Comparison of ENCODE assay signal across 10 cellular contexts in the genomic region with DNA sequence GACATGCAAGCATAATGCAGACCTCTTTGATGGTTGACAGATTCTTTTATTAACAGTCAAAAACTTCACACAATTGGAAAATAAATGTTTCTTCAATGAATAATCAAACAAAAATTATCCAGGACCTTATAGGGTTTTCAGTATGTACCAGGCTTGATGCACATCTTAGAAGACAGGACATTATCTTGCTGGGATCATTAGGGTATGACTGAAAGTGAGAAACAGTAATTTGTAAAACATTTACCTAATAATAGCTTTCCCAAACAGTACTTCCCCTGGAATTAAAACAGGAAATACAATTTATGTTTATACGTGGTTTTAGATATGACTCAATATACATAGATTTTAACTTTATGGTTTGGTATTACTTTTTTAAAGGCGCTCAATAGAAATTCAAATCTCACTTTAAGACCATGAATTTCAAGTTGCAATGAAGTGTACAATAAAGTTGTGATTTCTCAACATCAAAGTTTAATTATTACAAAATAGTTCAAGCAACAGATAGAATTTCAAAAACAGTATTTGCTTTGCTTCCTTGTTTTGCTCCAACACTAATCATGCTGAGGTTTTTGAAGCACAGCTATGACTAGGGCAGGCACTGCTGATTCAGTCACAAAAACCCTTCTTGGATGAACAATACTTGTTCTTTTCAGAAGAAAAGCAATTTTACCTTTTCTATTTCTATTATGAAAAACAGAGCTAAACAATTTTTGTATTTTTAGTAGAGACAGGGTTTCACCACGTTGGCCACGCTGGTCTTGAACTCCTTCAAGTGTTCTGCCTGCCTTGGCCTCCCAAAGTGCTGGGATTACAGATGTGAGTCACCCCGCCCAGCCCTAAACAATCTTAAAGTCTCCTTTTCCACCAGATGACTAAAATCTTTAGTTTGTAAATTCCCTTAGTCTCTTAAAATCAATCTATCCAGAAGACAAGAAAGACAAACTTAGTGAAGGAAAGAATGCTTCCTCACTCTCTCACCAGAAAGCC. TPM values are rescaled to one million over a fixed set of nuclear protein-coding genes. Genes with fewer than 3 reads are reported as not detected.
A peak's percentile ranks its signal among the peaks of the same experiment; 100 is the strongest.
DNase-seq lines count a peak whose midpoint lies in the region; ATAC-seq and TF ChIP-seq lines count a peak whose summit lies in the region.
"Had no signal": no experiment of that assay in that cellular context is flagged by ENCODE, and none has a peak within 500 bp of the region (broad histone marks: within the 10 kb centered on the region; RNA-seq: fewer than 3 reads in every experiment).

No MANE protein-coding gene starts in this region.

- no peak overlapping the region for H3K4me3 Mint-ChIP-seq in T-helper 2 cell treated with Interferon-gamma antibody and Interleukin-4, amounts not matched to agents 5 μg/mL and 100 μg/mL, for 36 hours

- no peak for TF ChIP-seq POLR2A in transverse colon (IDR thresholded peaks at IDR 0.05)

- no peak for ATAC-seq in HG03175 (IDR thresholded peaks at IDR 0.05; ENCODE audit: unreplicated experiment)

- H3K4me3 ChIP-seq in fibroblast of mammary gland (ENCODE audit: control insufficient read depth, low read depth, low read length), result no peak overlapping the region
- no peak overlapping the region for H3K4me3 ChIP-seq in transverse colon
- H3K4me3 ChIP-seq: ascending aorta had no signal

- H3K36me3 ChIP-seq in transverse colon, result peaks cover 0 to 41% (median 13%) of the 10 kb centered on the region in 4 donors

- no peaks in the 10 kb centered on the region for H3K27me3 Mint-ChIP-seq in T-helper 2 cell treated with Interferon-gamma antibody and Interleukin-4, amounts not matched to agents 5 μg/mL and 100 μg/mL, for 36 hours (ENCODE audit: low read depth)

- peaks cover 41% of the 10 kb centered on the region for H3K36me3 Mint-ChIP-seq in T-helper 2 cell treated with Interferon-gamma antibody and Interleukin-4, amounts not matched to agents 5 μg/mL and 100 μg/mL, for 36 hours (ENCODE audit: low read depth)

- peaks cover 17% of the 10 kb centered on the region for H3K4me1 Mint-ChIP-seq in T-helper 2 cell treated with Interferon-gamma antibody and Interleukin-4, amounts not matched to agents 5 μg/mL and 100 μg/mL, for 36 hours (ENCODE audit: low read depth)

- WGBS in transverse colon (ENCODE audit: low coverage in 1 of 2), 2 donors, result 43 to 52% methylated on average over 5 of the region's 5 CpGs

- H3K27ac ChIP-seq in transverse colon, result peak overlapping the region; percentile 1 to 29 (median 7)

- DNase-seq in stimulated activated CD4-positive, alpha-beta T cell treated with anti-CD3 and anti-CD28 coated beads, Interleukin-15, amount 100 ng/mL, for 24 hours, result peak; percentile 59
- DNase-seq in stimulated activated CD4-positive, alpha-beta T cell treated with anti-CD3 and anti-CD28 coated beads, Interleukin-4, amount 100 ng/mL, for 1 hour, result no peak
- peak; percentile 46 for DNase-seq in T-helper 2 cell treated with Interferon-gamma antibody and Interleukin-4, amounts not matched to agents 5 μg/mL and 100 μg/mL, for 36 hours (ENCODE audit: low spot score)
- peak; percentile 52 for DNase-seq in fibroblast of mammary gland (ENCODE audit: low read depth)
- DNase-seq in transverse colon, result no peak
- no peak for DNase-seq in HuH-7.5 (ENCODE audit: low spot score)
- no peak for DNase-seq in NCI-H1417 (lab: John Stamatoyannopoulos, UW)
- DNase-seq: T-helper 9 cell had no signal

- no peaks in the 10 kb centered on the region for H3K27me3 ChIP-seq in transverse colon
- H3K27me3 ChIP-seq: ascending aorta had no signal

- H3K9me3 Mint-ChIP-seq in T-helper 2 cell treated with Interferon-gamma antibody and Interleukin-4, amounts not matched to agents 5 μg/mL and 100 μg/mL, for 36 hours, result peaks cover 4% of the 10 kb centered on the region

- intact Hi-C loops in transverse colon (cut with DNase I; ENCODE audit: low total_unique reads), result no loop called here

- no peak for TF ChIP-seq EP300 in transverse colon (IDR thresholded peaks at IDR 0.05; ENCODE audit: low read depth)

- TF ChIP-seq CTCF in fibroblast of mammary gland (conservative IDR thresholded peaks at IDR 0.05; ENCODE audit: control insufficient read depth, insufficient read depth, low read depth, low read length), result no peak
- no peak for TF ChIP-seq CTCF in transverse colon (IDR thresholded peaks at IDR 0.05)

- H3K9me3 ChIP-seq in transverse colon, result no peaks in the 10 kb centered on the region
- H3K9me3 ChIP-seq: ascending aorta had no signal

- in situ Hi-C loops in transverse colon (cut with MboI; ENCODE audit: low pct_ligation_motif_present in 1 of 4, low pct_unique_long_range_greater_than_20kb in 1 of 4, low sequenced_read_pairs in 3 of 4), result loop anchor here in 3 of 4 donors (25.0 kb wide), 3 partner anchors 108 to 383 kb away; a partner anchor contains a TSS

- peaks cover 0 to 33% (median 3%) of the 10 kb centered on the region in 4 donors for H3K4me1 ChIP-seq in transverse colon
- H3K4me1 ChIP-seq: ascending aorta had no signal

- H3K27ac Mint-ChIP-seq in T-helper 2 cell treated with Interferon-gamma antibody and Interleukin-4, amounts not matched to agents 5 μg/mL and 100 μg/mL, for 36 hours, result no peak overlapping the region

RNA-seq across cellular contexts. Expression of a gene that starts 13.7 kb away (rescaled TPM):
- total RNA-seq in transverse colon, result 100 to 1,000 TPM; 170 to 272 (median 224) TPM

RNA-seq across cellular contexts. Expression of a gene that starts 47.9 kb away (rescaled TPM):
- 100 to 1,000 TPM in 2 of 4 donors, 10 to 100 TPM in 2; 32.6 to 119 (median 88.1) TPM for total RNA-seq in transverse colon

Comparison
In these comparisons a context has a peak if more than half of its experiments do, and no peak if none do; other contexts are left out.
1. DNase-seq: peak in stimulated activated CD4-positive, alpha-beta T cell treated with anti-CD3 and anti-CD28 coated beads, Interleukin-15, amount 100 ng/mL, for 24 hours (single experiment), T-helper 2 cell treated with Interferon-gamma antibody and Interleukin-4, amounts not matched to agents 5 μg/mL and 100 μg/mL, for 36 hours (single experiment) and fibroblast of mammary gland (single experiment); none in stimulated activated CD4-positive, alpha-beta T cell treated with anti-CD3 and anti-CD28 coated beads, Interleukin-4, amount 100 ng/mL, for 1 hour (single experiment), transverse colon (single experiment), HuH-7.5 (single experiment) and NCI-H1417 (0 of 3).